Comparison of ENCODE assay signal across 8 cellular contexts in genomic region chr18:49812321-49813070, GRCh38. TPM values are rescaled to one million over a fixed set of nuclear protein-coding genes. Genes with fewer than 3 reads are reported as not detected.
DNase-seq lines count a peak whose midpoint lies in the region; ATAC-seq and TF ChIP-seq lines count a peak whose summit lies in the region.

No MANE protein-coding gene starts in this region.

- no peaks in the 10 kb centered on the region for H3K27me3 Mint-ChIP-seq in activated B cell treated with CpG ODN at 0.5 μM for 24 hours

- POLR2A ChIA-PET in activated B cell treated with CpG ODN at 0.5 μM for 24 hours (lab: Charles Lee), result interaction anchor here (0.5 to 1.8 kb wide), 4 partner anchors 49 to 469 kb away, joined by 3 to 4 read pairs (median 4); partner anchors contain the start of gene MBD1

- no peaks in the 10 kb centered on the region for H3K27me3 ChIP-seq in left ventricle myocardium inferior (ENCODE audit: low read depth)

- intact Hi-C loops in left ventricle myocardium inferior (cut with micrococcal nuclease), result no loop called here
- intact Hi-C loops in cardiac septum (cut with DNase I), result loop anchor here (5.0 kb wide), 1 partner anchor 860 kb away; the partner anchor contains the start of gene SMAD7
- intact Hi-C loops in activated B cell treated with CpG ODN at 0.5 μM for 24 hours (cut with micrococcal nuclease), result loop anchor here (1.0 to 5.0 kb wide), 6 partner anchors 325 to 1882 kb away; partner anchors contain the start of genes C18orf32, CFAP53, CTIF and DYM

- peak overlapping the region; percentile 84 for H3K4me3 ChIP-seq in left ventricle myocardium inferior
- peak overlapping the region; percentile 57 to 86 (median 74) for H3K4me3 ChIP-seq in skin epidermis

- CTCF ChIA-PET in activated B cell treated with CpG ODN at 0.5 μM for 24 hours (lab: Charles Lee), result no interaction called here

- peaks cover 18% of the 10 kb centered on the region for H3K36me3 Mint-ChIP-seq in activated B cell treated with CpG ODN at 0.5 μM for 24 hours (ENCODE audit: low read depth)

- peaks cover 14% of the 10 kb centered on the region for H3K9me3 ChIP-seq in left ventricle myocardium inferior (replicated peaks)

- peak overlapping the region; percentile 96 for H3K4me3 Mint-ChIP-seq in activated B cell treated with CpG ODN at 0.5 μM for 24 hours

- H3K27ac ChIP-seq in left ventricle myocardium inferior (replicated peaks) (peak overlapping the region; percentile 98), skin epidermis (peak overlapping the region; percentile 83 to 99 (median 97))

- no peak for ATAC-seq in activated B cell treated with CpG ODN at 0.5 μM for 24 hours (ENCODE audit: low read depth)
- no peak for ATAC-seq in GM18870 (IDR thresholded peaks at IDR 0.05; ENCODE audit: unreplicated experiment)

- peak overlapping the region; percentile 95 for H3K27ac Mint-ChIP-seq in activated B cell treated with CpG ODN at 0.5 μM for 24 hours

- DNase-seq in left ventricle myocardium inferior (no peak), cardiac septum (ENCODE audit: low spot score) (no peak), activated B cell treated with CpG ODN at 0.5 μM for 24 hours (no peak), hepatic stellate cell (ENCODE audit: low spot score) (peak; percentile 18), putamen (ENCODE audit: low spot score) (no peak), SW480 (ENCODE audit: low spot score) (no peak)

- peaks cover 51% of the 10 kb centered on the region for H3K4me1 ChIP-seq in left ventricle myocardium inferior

- peaks cover 24% of the 10 kb centered on the region for H3K4me1 Mint-ChIP-seq in activated B cell treated with CpG ODN at 0.5 μM for 24 hours

- peaks cover 17% of the 10 kb centered on the region for H3K9me3 Mint-ChIP-seq in activated B cell treated with CpG ODN at 0.5 μM for 24 hours

- no peak for TF ChIP-seq CTCF in left ventricle myocardium inferior (IDR thresholded peaks at IDR 0.05; ENCODE audit: borderline replicate concordance)
- no peak for TF ChIP-seq CTCF in activated B cell treated with CpG ODN at 0.5 μM for 24 hours (IDR thresholded peaks at IDR 0.05)

- no peaks in the 10 kb centered on the region for H3K36me3 ChIP-seq in left ventricle myocardium inferior

RNA-seq across cellular contexts. Expression of gene ACAA2, which starts 0.8 kb away (rescaled TPM):
- total RNA-seq in left ventricle myocardium inferior (287 TPM), cardiac septum (130 TPM), activated B cell treated with CpG ODN at 0.5 μM for 24 hours (24.9 and 26.9 TPM in 2 replicates)
